1 cellular context compared by ENCODE assay signal in the genomic region with DNA sequence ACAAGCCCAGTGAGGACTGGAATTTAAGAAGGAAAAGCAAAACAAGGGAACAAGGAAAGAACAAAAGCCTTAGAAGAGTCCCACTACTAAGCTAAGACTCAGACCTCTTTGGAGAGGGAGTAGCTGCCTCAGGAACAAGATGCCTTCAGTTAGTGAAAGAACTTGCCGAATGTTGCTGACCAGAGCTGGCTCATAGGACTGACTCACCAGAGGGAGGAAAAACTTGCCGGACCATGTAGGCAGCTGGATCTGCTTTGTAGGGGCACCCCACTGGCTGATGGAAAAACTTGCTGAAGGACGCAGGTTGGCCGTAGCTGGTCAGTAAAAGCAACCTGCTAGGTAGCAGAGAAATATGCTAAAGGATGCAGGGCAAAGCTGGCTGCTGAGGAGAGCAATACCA.
TF ChIP-seq lines count a peak whose summit lies in the region.

No MANE protein-coding gene starts in this region.

TF ChIP-seq in GM23338, 12 proteins besides CTCF, POLR2A, EP300 and RAD21:
- TF ChIP-seq, protein P1, sequence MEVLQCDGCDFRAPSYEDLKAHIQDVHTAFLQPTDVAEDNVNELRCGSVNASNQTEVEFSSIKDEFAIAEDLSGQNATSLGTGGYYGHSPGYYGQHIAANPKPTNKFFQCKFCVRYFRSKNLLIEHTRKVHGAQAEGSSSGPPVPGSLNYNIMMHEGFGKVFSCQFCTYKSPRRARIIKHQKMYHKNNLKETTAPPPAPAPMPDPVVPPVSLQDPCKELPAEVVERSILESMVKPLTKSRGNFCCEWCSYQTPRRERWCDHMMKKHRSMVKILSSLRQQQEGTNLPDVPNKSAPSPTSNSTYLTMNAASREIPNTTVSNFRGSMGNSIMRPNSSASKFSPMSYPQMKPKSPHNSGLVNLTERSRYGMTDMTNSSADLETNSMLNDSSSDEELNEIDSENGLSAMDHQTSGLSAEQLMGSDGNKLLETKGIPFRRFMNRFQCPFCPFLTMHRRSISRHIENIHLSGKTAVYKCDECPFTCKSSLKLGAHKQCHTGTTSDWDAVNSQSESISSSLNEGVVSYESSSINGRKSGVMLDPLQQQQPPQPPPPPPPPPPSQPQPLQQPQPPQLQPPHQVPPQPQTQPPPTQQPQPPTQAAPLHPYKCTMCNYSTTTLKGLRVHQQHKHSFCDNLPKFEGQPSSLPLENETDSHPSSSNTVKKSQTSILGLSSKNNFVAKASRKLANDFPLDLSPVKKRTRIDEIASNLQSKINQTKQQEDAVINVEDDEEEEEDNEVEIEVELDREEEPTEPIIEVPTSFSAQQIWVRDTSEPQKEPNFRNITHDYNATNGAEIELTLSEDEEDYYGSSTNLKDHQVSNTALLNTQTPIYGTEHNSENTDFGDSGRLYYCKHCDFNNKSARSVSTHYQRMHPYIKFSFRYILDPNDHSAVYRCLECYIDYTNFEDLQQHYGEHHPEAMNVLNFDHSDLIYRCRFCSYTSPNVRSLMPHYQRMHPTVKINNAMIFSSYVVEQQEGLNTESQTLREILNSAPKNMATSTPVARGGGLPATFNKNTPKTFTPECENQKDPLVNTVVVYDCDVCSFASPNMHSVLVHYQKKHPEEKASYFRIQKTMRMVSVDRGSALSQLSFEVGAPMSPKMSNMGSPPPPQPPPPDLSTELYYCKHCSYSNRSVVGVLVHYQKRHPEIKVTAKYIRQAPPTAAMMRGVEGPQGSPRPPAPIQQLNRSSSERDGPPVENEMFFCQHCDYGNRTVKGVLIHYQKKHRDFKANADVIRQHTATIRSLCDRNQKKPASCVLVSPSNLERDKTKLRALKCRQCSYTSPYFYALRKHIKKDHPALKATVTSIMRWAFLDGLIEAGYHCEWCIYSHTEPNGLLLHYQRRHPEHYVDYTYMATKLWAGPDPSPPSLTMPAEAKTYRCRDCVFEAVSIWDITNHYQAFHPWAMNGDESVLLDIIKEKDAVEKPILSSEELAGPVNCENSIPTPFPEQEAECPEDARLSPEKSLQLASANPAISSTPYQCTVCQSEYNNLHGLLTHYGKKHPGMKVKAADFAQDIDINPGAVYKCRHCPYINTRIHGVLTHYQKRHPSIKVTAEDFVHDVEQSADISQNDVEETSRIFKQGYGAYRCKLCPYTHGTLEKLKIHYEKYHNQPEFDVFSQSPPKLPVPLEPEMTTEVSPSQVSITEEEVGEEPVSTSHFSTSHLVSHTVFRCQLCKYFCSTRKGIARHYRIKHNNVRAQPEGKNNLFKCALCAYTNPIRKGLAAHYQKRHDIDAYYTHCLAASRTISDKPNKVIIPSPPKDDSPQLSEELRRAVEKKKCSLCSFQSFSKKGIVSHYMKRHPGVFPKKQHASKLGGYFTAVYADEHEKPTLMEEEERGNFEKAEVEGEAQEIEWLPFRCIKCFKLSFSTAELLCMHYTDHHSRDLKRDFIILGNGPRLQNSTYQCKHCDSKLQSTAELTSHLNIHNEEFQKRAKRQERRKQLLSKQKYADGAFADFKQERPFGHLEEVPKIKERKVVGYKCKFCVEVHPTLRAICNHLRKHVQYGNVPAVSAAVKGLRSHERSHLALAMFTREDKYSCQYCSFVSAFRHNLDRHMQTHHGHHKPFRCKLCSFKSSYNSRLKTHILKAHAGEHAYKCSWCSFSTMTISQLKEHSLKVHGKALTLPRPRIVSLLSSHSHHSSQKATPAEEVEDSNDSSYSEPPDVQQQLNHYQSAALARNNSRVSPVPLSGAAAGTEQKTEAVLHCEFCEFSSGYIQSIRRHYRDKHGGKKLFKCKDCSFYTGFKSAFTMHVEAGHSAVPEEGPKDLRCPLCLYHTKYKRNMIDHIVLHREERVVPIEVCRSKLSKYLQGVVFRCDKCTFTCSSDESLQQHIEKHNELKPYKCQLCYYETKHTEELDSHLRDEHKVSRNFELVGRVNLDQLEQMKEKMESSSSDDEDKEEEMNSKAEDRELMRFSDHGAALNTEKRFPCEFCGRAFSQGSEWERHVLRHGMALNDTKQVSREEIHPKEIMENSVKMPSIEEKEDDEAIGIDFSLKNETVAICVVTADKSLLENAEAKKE (CRISPR knock-in tag; IDR thresholded peaks at IDR 0.05), result no peak
- TF ChIP-seq, protein P2, sequence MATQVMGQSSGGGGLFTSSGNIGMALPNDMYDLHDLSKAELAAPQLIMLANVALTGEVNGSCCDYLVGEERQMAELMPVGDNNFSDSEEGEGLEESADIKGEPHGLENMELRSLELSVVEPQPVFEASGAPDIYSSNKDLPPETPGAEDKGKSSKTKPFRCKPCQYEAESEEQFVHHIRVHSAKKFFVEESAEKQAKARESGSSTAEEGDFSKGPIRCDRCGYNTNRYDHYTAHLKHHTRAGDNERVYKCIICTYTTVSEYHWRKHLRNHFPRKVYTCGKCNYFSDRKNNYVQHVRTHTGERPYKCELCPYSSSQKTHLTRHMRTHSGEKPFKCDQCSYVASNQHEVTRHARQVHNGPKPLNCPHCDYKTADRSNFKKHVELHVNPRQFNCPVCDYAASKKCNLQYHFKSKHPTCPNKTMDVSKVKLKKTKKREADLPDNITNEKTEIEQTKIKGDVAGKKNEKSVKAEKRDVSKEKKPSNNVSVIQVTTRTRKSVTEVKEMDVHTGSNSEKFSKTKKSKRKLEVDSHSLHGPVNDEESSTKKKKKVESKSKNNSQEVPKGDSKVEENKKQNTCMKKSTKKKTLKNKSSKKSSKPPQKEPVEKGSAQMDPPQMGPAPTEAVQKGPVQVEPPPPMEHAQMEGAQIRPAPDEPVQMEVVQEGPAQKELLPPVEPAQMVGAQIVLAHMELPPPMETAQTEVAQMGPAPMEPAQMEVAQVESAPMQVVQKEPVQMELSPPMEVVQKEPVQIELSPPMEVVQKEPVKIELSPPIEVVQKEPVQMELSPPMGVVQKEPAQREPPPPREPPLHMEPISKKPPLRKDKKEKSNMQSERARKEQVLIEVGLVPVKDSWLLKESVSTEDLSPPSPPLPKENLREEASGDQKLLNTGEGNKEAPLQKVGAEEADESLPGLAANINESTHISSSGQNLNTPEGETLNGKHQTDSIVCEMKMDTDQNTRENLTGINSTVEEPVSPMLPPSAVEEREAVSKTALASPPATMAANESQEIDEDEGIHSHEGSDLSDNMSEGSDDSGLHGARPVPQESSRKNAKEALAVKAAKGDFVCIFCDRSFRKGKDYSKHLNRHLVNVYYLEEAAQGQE (IDR thresholded peaks at IDR 0.05; ENCODE audit: unreplicated experiment), result no peak
- TF ChIP-seq POLR2AphosphoS5 (IDR thresholded peaks at IDR 0.05; ENCODE audit: low read depth) (no peak), JUNB (IDR thresholded peaks at IDR 0.05; ENCODE audit: unreplicated experiment) (no peak), NANOG (IDR thresholded peaks at IDR 0.05; ENCODE audit: borderline replicate concordance) (no peak)
TF ChIP-seq in GM23338: peak in this region for 0.
